In genomic region chr6:28312939-28313338, GRCh38 we compare ENCODE assay signal across 33 cellular contexts. TPM values are rescaled to one million over a fixed set of nuclear protein-coding genes. Genes with fewer than 3 reads are reported as not detected.
"Had no signal": no experiment of that assay in that cellular context is flagged by ENCODE, and none has a peak within 500 bp of the region (broad histone marks: within the 10 kb centered on the region; RNA-seq: fewer than 3 reads in every experiment).

No MANE protein-coding gene starts in this region.

- ATAC-seq: activated CD8-positive, alpha-beta memory T cell treated with anti-CD3 and anti-CD28 coated beads, Interleukin-2, amount 10 ng/mL, durations not matched to agents 7 days and 5 days; activated CD8-positive, alpha-beta T cell treated with anti-CD3 and anti-CD28 coated beads, Interleukin-2, amount 10 ng/mL, durations not matched to agents 7 days and 5 days; activated naive CD8-positive, alpha-beta T cell treated with anti-CD3 and anti-CD28 coated beads, Interleukin-2, amount 50 U/mL, for 24 hours; body of pancreas; effector memory CD8-positive, alpha-beta T cell; gastroesophageal sphincter had no signal

- H3K27ac Mint-ChIP-seq: activated CD8-positive, alpha-beta memory T cell treated with anti-CD3 and anti-CD28 coated beads, Interleukin-2, amount 10 ng/mL, durations not matched to agents 7 days and 5 days; activated CD8-positive, alpha-beta T cell treated with anti-CD3 and anti-CD28 coated beads, Interleukin-2, amount 10 ng/mL, durations not matched to agents 7 days and 5 days; activated naive CD4-positive, alpha-beta T cell treated with anti-CD3 and anti-CD28 coated beads for 36 hours; activated naive CD4-positive, alpha-beta T cell treated with anti-CD3 and anti-CD28 coated beads, Interleukin-2, amount 50 U/mL, for 24 hours; activated naive CD8-positive, alpha-beta T cell treated with anti-CD3 and anti-CD28 coated beads for 36 hours; activated naive CD8-positive, alpha-beta T cell treated with anti-CD3 and anti-CD28 coated beads, Interleukin-2, amount 50 U/mL, for 24 hours; activated T-helper 1 cell treated with anti-CD3 and anti-CD28 coated beads, Interleukin-12 subunit alpha, Interleukin-12 subunit beta, Interleukin-2, Interleukin-4 antibody, amounts not matched to agents 30 ng/mL and 10 ng/mL and 1 ng/mL, durations not matched to agents 14 hours and 24 hours and 36 hours; activated T-helper 2 cell treated with anti-CD3 and anti-CD28 coated beads, Interferon-gamma antibody, Interleukin-2, Interleukin-4, amounts not matched to agents 10 μg/mL and 5 μg/mL and 100 μg/mL, durations not matched to agents 14 hours and 24 hours and 36 hours; effector memory CD8-positive, alpha-beta T cell had no signal

- H3K27me3 ChIP-seq: adrenal gland, body of pancreas, esophagus squamous epithelium, gastroesophageal sphincter had no signal

- H3K4me3 Mint-ChIP-seq: activated CD8-positive, alpha-beta memory T cell treated with anti-CD3 and anti-CD28 coated beads, Interleukin-2, amount 10 ng/mL, durations not matched to agents 7 days and 5 days; activated CD8-positive, alpha-beta T cell treated with anti-CD3 and anti-CD28 coated beads, Interleukin-2, amount 10 ng/mL, durations not matched to agents 7 days and 5 days; activated naive CD4-positive, alpha-beta T cell treated with anti-CD3 and anti-CD28 coated beads for 36 hours; activated naive CD4-positive, alpha-beta T cell treated with anti-CD3 and anti-CD28 coated beads, Interleukin-2, amount 50 U/mL, for 24 hours; activated naive CD8-positive, alpha-beta T cell treated with anti-CD3 and anti-CD28 coated beads for 36 hours; activated naive CD8-positive, alpha-beta T cell treated with anti-CD3 and anti-CD28 coated beads, Interleukin-2, amount 50 U/mL, for 24 hours; activated T-helper 1 cell treated with anti-CD3 and anti-CD28 coated beads, Interleukin-12 subunit alpha, Interleukin-12 subunit beta, Interleukin-2, Interleukin-4 antibody, amounts not matched to agents 30 ng/mL and 10 ng/mL and 1 ng/mL, durations not matched to agents 14 hours and 24 hours and 36 hours; effector memory CD8-positive, alpha-beta T cell had no signal

- H3K9me3 Mint-ChIP-seq: activated naive CD4-positive, alpha-beta T cell treated with anti-CD3 and anti-CD28 coated beads for 36 hours; activated naive CD8-positive, alpha-beta T cell treated with anti-CD3 and anti-CD28 coated beads, Interleukin-2, amount 50 U/mL, for 24 hours; effector memory CD8-positive, alpha-beta T cell had no signal

- H3K36me3 Mint-ChIP-seq: activated CD8-positive, alpha-beta memory T cell treated with anti-CD3 and anti-CD28 coated beads, Interleukin-2, amount 10 ng/mL, durations not matched to agents 7 days and 5 days; activated naive CD4-positive, alpha-beta T cell treated with anti-CD3 and anti-CD28 coated beads, Interleukin-2, amount 50 U/mL, for 24 hours had no signal

- FAIRE-seq: colon, endometrium, endothelial cell of umbilical vein had no signal

- H3K4me3 ChIP-seq: adrenal gland, body of pancreas, esophagus squamous epithelium, gastroesophageal sphincter had no signal

- H3K27ac ChIP-seq: adrenal gland, body of pancreas, epithelial cell of prostate, esophagus squamous epithelium, gastroesophageal sphincter had no signal

- H3K9me3 ChIP-seq: adrenal gland had no signal

- H3K4me1 Mint-ChIP-seq: activated CD8-positive, alpha-beta memory T cell treated with anti-CD3 and anti-CD28 coated beads, Interleukin-2, amount 10 ng/mL, durations not matched to agents 7 days and 5 days; activated naive CD4-positive, alpha-beta T cell treated with anti-CD3 and anti-CD28 coated beads, Interleukin-2, amount 50 U/mL, for 24 hours; activated naive CD8-positive, alpha-beta T cell treated with anti-CD3 and anti-CD28 coated beads for 36 hours; activated naive CD8-positive, alpha-beta T cell treated with anti-CD3 and anti-CD28 coated beads, Interleukin-2, amount 50 U/mL, for 24 hours had no signal

- DNase-seq: activated CD4-positive, alpha-beta T cell treated with anti-CD3 and anti-CD28 coated beads for 48 hours; activated CD4-positive, alpha-beta T cell treated with anti-CD3 and anti-CD28 coated beads, Interleukin-2, amount 50 U/mL, for 1 hour; activated CD4-positive, alpha-beta T cell treated with anti-CD3 and anti-CD28 coated beads, Interleukin-2, amount 50 U/mL, for 48 hours; activated CD8-positive, alpha-beta memory T cell treated with anti-CD3 and anti-CD28 coated beads, Interleukin-2, amount 10 ng/mL, durations not matched to agents 7 days and 5 days; activated CD8-positive, alpha-beta memory T cell treated with anti-CD3 and anti-CD28 coated beads, Interleukin-2, amount 50 U/mL, for 4 hours; activated CD8-positive, alpha-beta T cell treated with anti-CD3 and anti-CD28 coated beads, Interleukin-2, amount 10 ng/mL, durations not matched to agents 7 days and 5 days; activated effector memory CD4-positive, alpha-beta T cell treated with anti-CD3 and anti-CD28 coated beads, Interleukin-2, amount 50 U/mL, for 16 hours; activated naive CD4-positive, alpha-beta T cell treated with anti-CD3 and anti-CD28 coated beads for 36 hours; activated naive CD8-positive, alpha-beta T cell treated with anti-CD3 and anti-CD28 coated beads for 36 hours; activated naive CD8-positive, alpha-beta T cell treated with anti-CD3 and anti-CD28 coated beads, Interleukin-2, amount 50 U/mL, for 24 hours; activated T-cell treated with anti-CD3 and anti-CD28 coated beads, Interleukin-2, amount 50 U/mL, for 1 hour; activated T-cell treated with anti-CD3 and anti-CD28 coated beads, Interleukin-2, amount 50 U/mL, for 48 hours; adrenal gland; amygdala; aorta; body of pancreas; caudate nucleus; cortex of kidney; dermis blood vessel endothelial cell; effector CD4-positive, alpha-beta T cell; effector memory CD8-positive, alpha-beta T cell; esophagus squamous epithelium; foreskin melanocyte; T-helper 2 cell had no signal

- H3K36me3 ChIP-seq: adrenal gland had no signal

- H3K4me1 ChIP-seq: adrenal gland, body of pancreas, esophagus squamous epithelium, gastroesophageal sphincter had no signal

RNA-seq across cellular contexts. Expression of gene NKAPL, which starts 53.8 kb away (rescaled TPM):
- total RNA-seq: activated CD8-positive, alpha-beta T cell treated with anti-CD3 and anti-CD28 coated beads, Interleukin-2, amount 10 ng/mL, durations not matched to agents 7 days and 5 days; activated T-helper 2 cell treated with anti-CD3 and anti-CD28 coated beads, Interferon-gamma antibody, Interleukin-2, Interleukin-4, amounts not matched to agents 10 μg/mL and 5 μg/mL and 100 μg/mL, durations not matched to agents 14 hours and 24 hours and 36 hours; chondrocyte had no signal
